Comparison of ENCODE assay signal across 1 cellular context in genomic region chr11:69357458-69358397, GRCh38.
TF ChIP-seq lines count a peak whose summit lies in the region.

No MANE protein-coding gene starts in this region.

TF ChIP-seq in GM12878, 131 proteins besides CTCF, POLR2A, EP300 and RAD21 (continued from another document):
- TF ChIP-seq ZNF24 (IDR thresholded peaks at IDR 0.05) (no peak), KAT2A (conservative IDR thresholded peaks at IDR 0.05; ENCODE audit: control insufficient read depth, low read depth, low read length) (no peak), YY1 (IDR thresholded peaks at IDR 0.05; ENCODE audit: low read depth, low read length) (no peak), ZNF207 (IDR thresholded peaks at IDR 0.05; ENCODE audit: borderline replicate concordance) (no peak), SUPT20H (IDR thresholded peaks at IDR 0.05; ENCODE audit: borderline replicate concordance, control insufficient read depth, low read depth, low read length) (no peak), NRF1 (conservative IDR thresholded peaks at IDR 0.05; ENCODE audit: low read depth, low read length) (no peak), WRNIP1 (IDR thresholded peaks at IDR 0.05; ENCODE audit: borderline replicate concordance, low read depth, low read length) (no peak), ESRRA (IDR thresholded peaks at IDR 0.05; ENCODE audit: low read length) (no peak), HDAC2 (IDR thresholded peaks at IDR 0.05) (no peak), TCF3 (IDR thresholded peaks at IDR 0.05; ENCODE audit: borderline replicate concordance, insufficient read depth, low read depth, low read length) (0 out of 2 replicates have a peak, but pooled peaks have one; percentile 17), FOXK2 (IDR thresholded peaks at IDR 0.05) (no peak), PBX3 (IDR thresholded peaks at IDR 0.05; ENCODE audit: insufficient replicate concordance, low read depth, low read length) (peak; percentile 24), TAF1 (IDR thresholded peaks at IDR 0.05; ENCODE audit: borderline replicate concordance, low read depth, low read length) (no peak), BCL11A (IDR thresholded peaks at IDR 0.05; ENCODE audit: low read depth, low read length) (no peak)
